1 cellular context compared by ENCODE assay signal in the genomic region with DNA sequence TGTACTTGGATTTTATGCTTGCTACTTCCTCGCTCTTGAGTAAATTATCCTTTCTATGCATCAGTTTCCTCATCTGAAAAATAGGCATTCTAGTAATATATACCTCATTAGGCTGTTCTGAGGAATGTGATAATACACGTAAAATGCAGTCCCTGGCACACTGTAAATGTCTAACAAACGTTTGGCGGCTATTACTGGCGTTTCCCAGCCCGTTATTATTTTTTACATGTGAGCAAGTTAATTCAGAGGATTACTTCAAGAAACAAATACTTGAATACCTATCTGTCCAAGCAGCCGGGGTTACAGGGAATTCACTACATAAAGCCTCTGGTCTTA.
TF ChIP-seq lines count a peak whose summit lies in the region.

No MANE protein-coding gene starts in this region.

TF ChIP-seq in HepG2, 621 proteins besides CTCF, POLR2A, EP300 and RAD21:
- TF ChIP-seq ZFP36L1 (CRISPR knock-in tag; IDR thresholded peaks at IDR 0.05), result peak; percentile 45; the same call in 1 of the 2 replicates
- TF ChIP-seq NCOA2 (CRISPR knock-in tag; IDR thresholded peaks at IDR 0.05), result no peak
- TF ChIP-seq ZSCAN21 (CRISPR knock-in tag; IDR thresholded peaks at IDR 0.05; ENCODE audit: borderline replicate concordance), result 0 out of 2 replicates have a peak, but pooled peaks have one; percentile 12
- TF ChIP-seq ARID2 (CRISPR knock-in tag; IDR thresholded peaks at IDR 0.05; ENCODE audit: borderline replicate concordance), result peak; percentile 67; the same call in 1 of the 2 replicates
- no peak for TF ChIP-seq GPN1 (CRISPR knock-in tag; IDR thresholded peaks at IDR 0.05; ENCODE audit: borderline replicate concordance)
- TF ChIP-seq ZNF816 (CRISPR knock-in tag; IDR thresholded peaks at IDR 0.05; ENCODE audit: borderline replicate concordance), result 0 out of 2 replicates have a peak, but pooled peaks have one; percentile 61
- TF ChIP-seq, protein P1, sequence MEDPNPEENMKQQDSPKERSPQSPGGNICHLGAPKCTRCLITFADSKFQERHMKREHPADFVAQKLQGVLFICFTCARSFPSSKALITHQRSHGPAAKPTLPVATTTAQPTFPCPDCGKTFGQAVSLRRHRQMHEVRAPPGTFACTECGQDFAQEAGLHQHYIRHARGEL (CRISPR knock-in tag; IDR thresholded peaks at IDR 0.05), result no peak
- 0 out of 2 replicates have a peak, but pooled peaks have one; percentile 22 for TF ChIP-seq ZNF629 (CRISPR knock-in tag; conservative IDR thresholded peaks at IDR 0.05)
- TF ChIP-seq, protein P2, sequence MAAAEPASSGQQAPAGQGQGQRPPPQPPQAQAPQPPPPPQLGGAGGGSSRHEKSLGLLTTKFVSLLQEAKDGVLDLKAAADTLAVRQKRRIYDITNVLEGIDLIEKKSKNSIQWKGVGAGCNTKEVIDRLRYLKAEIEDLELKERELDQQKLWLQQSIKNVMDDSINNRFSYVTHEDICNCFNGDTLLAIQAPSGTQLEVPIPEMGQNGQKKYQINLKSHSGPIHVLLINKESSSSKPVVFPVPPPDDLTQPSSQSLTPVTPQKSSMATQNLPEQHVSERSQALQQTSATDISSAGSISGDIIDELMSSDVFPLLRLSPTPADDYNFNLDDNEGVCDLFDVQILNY (CRISPR knock-in tag; conservative IDR thresholded peaks at IDR 0.05), result no peak
- 0 out of 2 replicates have a peak, but pooled peaks have one; percentile 4 for TF ChIP-seq ZKSCAN8 (CRISPR knock-in tag; IDR thresholded peaks at IDR 0.05; ENCODE audit: borderline replicate concordance)
- no peak for TF ChIP-seq SMAD1 (CRISPR knock-in tag; IDR thresholded peaks at IDR 0.05; ENCODE audit: borderline replicate concordance, low read depth)
- TF ChIP-seq, protein P3, sequence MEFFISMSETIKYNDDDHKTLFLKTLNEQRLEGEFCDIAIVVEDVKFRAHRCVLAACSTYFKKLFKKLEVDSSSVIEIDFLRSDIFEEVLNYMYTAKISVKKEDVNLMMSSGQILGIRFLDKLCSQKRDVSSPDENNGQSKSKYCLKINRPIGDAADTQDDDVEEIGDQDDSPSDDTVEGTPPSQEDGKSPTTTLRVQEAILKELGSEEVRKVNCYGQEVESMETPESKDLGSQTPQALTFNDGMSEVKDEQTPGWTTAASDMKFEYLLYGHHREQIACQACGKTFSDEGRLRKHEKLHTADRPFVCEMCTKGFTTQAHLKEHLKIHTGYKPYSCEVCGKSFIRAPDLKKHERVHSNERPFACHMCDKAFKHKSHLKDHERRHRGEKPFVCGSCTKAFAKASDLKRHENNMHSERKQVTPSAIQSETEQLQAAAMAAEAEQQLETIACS (CRISPR knock-in tag; IDR thresholded peaks at IDR 0.05), result no peak
- TF ChIP-seq, protein P4, sequence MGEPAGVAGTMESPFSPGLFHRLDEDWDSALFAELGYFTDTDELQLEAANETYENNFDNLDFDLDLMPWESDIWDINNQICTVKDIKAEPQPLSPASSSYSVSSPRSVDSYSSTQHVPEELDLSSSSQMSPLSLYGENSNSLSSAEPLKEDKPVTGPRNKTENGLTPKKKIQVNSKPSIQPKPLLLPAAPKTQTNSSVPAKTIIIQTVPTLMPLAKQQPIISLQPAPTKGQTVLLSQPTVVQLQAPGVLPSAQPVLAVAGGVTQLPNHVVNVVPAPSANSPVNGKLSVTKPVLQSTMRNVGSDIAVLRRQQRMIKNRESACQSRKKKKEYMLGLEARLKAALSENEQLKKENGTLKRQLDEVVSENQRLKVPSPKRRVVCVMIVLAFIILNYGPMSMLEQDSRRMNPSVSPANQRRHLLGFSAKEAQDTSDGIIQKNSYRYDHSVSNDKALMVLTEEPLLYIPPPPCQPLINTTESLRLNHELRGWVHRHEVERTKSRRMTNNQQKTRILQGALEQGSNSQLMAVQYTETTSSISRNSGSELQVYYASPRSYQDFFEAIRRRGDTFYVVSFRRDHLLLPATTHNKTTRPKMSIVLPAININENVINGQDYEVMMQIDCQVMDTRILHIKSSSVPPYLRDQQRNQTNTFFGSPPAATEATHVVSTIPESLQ (CRISPR knock-in tag; conservative IDR thresholded peaks at IDR 0.05), result 0 out of 2 replicates have a peak, but pooled peaks have one; percentile 8
- TF ChIP-seq KDM5B (CRISPR knock-in tag; IDR thresholded peaks at IDR 0.05; ENCODE audit: borderline replicate concordance), result no peak
TF ChIP-seq in HepG2: peak in this region for 7.
